ENCODE assay signal across 11 cellular contexts in the genomic region with DNA sequence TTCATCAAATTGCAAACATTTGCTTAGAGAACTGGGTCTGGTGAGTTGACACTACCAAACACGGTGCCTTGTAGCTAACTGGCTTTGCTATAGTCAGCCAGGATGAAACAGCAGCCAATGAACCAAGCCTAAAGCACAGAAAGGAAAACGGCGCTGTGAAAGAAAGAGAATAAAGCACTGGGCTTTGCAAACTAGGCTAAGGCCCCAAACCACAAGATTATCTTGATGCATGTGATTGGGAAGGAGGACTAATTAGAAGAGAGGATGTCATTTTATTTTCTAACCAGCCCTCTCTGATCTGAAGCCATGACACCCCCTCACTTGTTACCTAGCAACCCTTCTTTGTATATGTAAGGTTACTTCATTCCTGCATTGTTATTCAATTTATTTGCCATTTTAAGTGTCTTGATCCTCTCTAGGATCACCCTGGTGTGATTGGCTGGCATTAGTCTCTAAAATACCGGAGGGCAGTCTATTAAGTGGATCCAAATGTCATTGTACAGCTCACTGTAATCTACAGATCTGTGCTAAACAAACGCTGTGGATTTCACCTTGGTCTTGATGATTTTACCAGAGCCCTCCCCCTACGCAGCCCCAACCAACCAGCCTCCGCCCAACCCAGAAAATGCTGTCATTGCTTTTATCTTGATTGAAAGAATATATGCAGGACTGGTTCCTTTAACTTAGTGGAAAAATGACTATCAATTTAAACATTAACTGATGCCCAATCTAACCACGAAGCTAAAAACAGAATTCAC.
DNase-seq lines count a peak whose midpoint lies in the region; ATAC-seq, FAIRE-seq and TF ChIP-seq lines count a peak whose summit lies in the region.
"Had no signal": no experiment of that assay in that cellular context is flagged by ENCODE, and none has a peak within 500 bp of the region (broad histone marks: within the 10 kb centered on the region; RNA-seq: fewer than 3 reads in every experiment).

No MANE protein-coding gene starts in this region.

- no peak for TF ChIP-seq CTCF in astrocyte (IDR thresholded peaks at IDR 0.05; ENCODE audit: insufficient read depth, low read depth, low read length)
- TF ChIP-seq CTCF in pancreas (IDR thresholded peaks at IDR 0.05), result no peak

- no peaks in the 10 kb centered on the region for H3K9me3 Mint-ChIP-seq in astrocyte (ENCODE audit: unreplicated experiment)

- H4K20me1 ChIP-seq in astrocyte (ENCODE audit: insufficient read depth, low read length), result no peaks in the 10 kb centered on the region

- no peak for FAIRE-seq in astrocyte (lab: Jason Lieb, UNC)
- FAIRE-seq in pancreas (lab: Jason Lieb, UNC), result no peak
- no peak for FAIRE-seq in GM19239 (lab: Jason Lieb, UNC)
- FAIRE-seq: A549, GM12878 had no signal

- H3K4me3 ChIP-seq in astrocyte (ENCODE audit: insufficient read depth, low read depth, low read length), result no peak overlapping the region
- no peak overlapping the region for H3K4me3 ChIP-seq in pancreas
- H3K4me3 ChIP-seq: A549, GM12878 had no signal

- H3K36me3 Mint-ChIP-seq in astrocyte (ENCODE audit: low read depth, unreplicated experiment), result no peaks in the 10 kb centered on the region

- no peaks in the 10 kb centered on the region for H3K79me2 ChIP-seq in astrocyte (ENCODE audit: insufficient read depth, low read length)

- H3K4me2 ChIP-seq in astrocyte (ENCODE audit: low read length), result peak overlapping the region; percentile 19
- H3K4me2 ChIP-seq: A549, KMS-11 had no signal

- H3K9ac ChIP-seq in astrocyte (ENCODE audit: low read length), result no peak overlapping the region
- H3K9ac ChIP-seq: KMS-11 had no signal

- H3K27me3 ChIP-seq in astrocyte (ENCODE audit: insufficient read depth, low read length) (no peaks in the 10 kb centered on the region), pancreas (no peaks in the 10 kb centered on the region)

- H3K4me3 Mint-ChIP-seq in astrocyte (ENCODE audit: unreplicated experiment), result no peak overlapping the region

- H3K27ac ChIP-seq in astrocyte (ENCODE audit: low read depth, low read length), result no peak overlapping the region
- no peak overlapping the region for H3K27ac ChIP-seq in pancreas
- H3K27ac ChIP-seq: A549, KMS-11 had no signal

- H3K9me3 ChIP-seq in astrocyte (ENCODE audit: insufficient read depth, low read depth, low read length) (no peaks in the 10 kb centered on the region), pancreas (no peaks in the 10 kb centered on the region)
- H3K9me3 ChIP-seq: A549 had no signal

- H3K4me1 ChIP-seq in astrocyte (ENCODE audit: insufficient read depth, low read length) (no peaks in the 10 kb centered on the region), pancreas (peaks cover 0 to 10% (median 10%) of the 10 kb centered on the region in 3 donors)
- H3K4me1 ChIP-seq: A549 had no signal

- DNase-seq in NCI-H2107 treated with DMSO at 0.1 percent for 48 hours (lab: John Stamatoyannopoulos, UW; ENCODE audit: unreplicated experiment), result peak; percentile 50
- DNase-seq in NCI-H2107 (lab: John Stamatoyannopoulos, UW), result no peak
- DNase-seq in NCI-H774 (lab: John Stamatoyannopoulos, UW), result peak; percentile 86
- DNase-seq in astrocyte (ENCODE audit: low read depth), result peak; percentile 17
- DNase-seq in pancreas, result no peak
- no peak for DNase-seq in NCI-H526 treated with DMSO at 0.1 percent for 48 hours (lab: John Stamatoyannopoulos, UW)
- no peak for DNase-seq in NCI-H1048 (lab: John Stamatoyannopoulos, UW)
- DNase-seq in GM19239 (ENCODE audit: insufficient read length, low spot score), result no peak

- H2AFZ ChIP-seq in astrocyte (ENCODE audit: low read depth, low read length), result no peak overlapping the region

- no peaks in the 10 kb centered on the region for H3K36me3 ChIP-seq in astrocyte (ENCODE audit: insufficient read depth, low read length)
- no peaks in the 10 kb centered on the region for H3K36me3 ChIP-seq in pancreas

- peaks cover 9% of the 10 kb centered on the region for H3K4me1 Mint-ChIP-seq in astrocyte (ENCODE audit: low read depth, unreplicated experiment)

- no peak overlapping the region for H3K27ac Mint-ChIP-seq in astrocyte (ENCODE audit: unreplicated experiment)

- peak in 3 of 4 donors; percentile 44 to 65 (median 56) for ATAC-seq in pancreas
- ATAC-seq: A549, GM12878 had no signal

- peaks cover 5% of the 10 kb centered on the region for H3K27me3 Mint-ChIP-seq in astrocyte (ENCODE audit: low read depth, unreplicated experiment)

- intact Hi-C loops in pancreas (cut with DNase I), result no loop called here

- 26 to 31% methylated on average over 8 of the region's 8 CpGs for WGBS in pancreas, 2 donors

Comparison
In these comparisons a context has a peak if more than half of its experiments do, and no peak if none do; other contexts are left out.
1. DNase-seq: peak in NCI-H2107 treated with DMSO at 0.1 percent for 48 hours (single experiment), NCI-H774 (single experiment) and astrocyte (single experiment); none in NCI-H2107 (single experiment), pancreas (0 of 6), NCI-H526 treated with DMSO at 0.1 percent for 48 hours (single experiment), NCI-H1048 (single experiment) and GM19239 (single experiment).